Comparison of ENCODE assay signal across 9 cellular contexts in the genomic region with DNA sequence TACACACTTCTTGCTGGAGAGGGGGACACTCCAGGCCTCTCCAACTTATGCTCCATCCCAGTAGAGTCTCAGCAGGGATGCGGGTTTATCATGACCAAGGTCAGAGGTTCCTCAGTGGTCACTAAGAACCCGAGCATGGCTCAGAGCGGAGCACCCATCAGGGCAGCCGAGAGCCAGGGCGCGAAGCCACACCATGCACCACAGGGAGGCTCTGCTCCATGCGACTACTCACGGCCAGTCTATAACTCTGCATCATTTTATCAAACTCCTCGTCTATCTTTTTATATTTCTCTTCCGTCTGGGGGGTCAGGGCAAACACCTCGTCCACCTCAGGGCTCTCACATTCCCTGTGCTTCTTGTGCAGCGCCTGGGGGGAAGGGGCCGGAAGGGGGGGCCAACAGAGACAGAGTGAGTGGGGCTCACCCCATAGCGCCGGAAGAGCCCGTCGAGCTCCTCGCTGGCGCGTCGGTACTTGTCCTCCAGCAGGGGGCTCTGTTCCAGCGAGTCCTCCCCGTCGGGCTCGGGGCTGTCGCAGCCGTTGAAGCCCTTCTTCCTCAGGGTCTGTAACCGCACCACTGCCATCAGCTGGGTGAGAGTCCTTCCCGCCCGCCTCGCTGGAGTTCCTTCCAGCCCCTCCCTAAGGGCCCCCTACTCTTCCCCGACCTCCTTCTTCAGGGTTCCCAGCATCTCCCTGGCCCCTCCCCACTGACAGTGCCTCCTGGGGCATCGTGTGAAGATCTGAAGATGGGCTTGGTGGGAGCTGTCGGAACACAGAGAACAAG. TPM values are rescaled to one million over a fixed set of nuclear protein-coding genes. Genes with fewer than 3 reads are reported as not detected.
A peak's percentile ranks its signal among the peaks of the same experiment; 100 is the strongest.
DNase-seq lines count a peak whose midpoint lies in the region; ATAC-seq, FAIRE-seq and TF ChIP-seq lines count a peak whose summit lies in the region.
"Had no signal": no experiment of that assay in that cellular context is flagged by ENCODE, and none has a peak within 500 bp of the region (broad histone marks: within the 10 kb centered on the region; RNA-seq: fewer than 3 reads in every experiment).

No MANE protein-coding gene starts in this region.

- ATAC-seq in naive B cell (ENCODE audit: low read depth in 2 of 2) (peak; percentile 88), HG03469 (IDR thresholded peaks at IDR 0.05; ENCODE audit: unreplicated experiment) (no peak)

- TF ChIP-seq POLR2A in GM12892 (IDR thresholded peaks at IDR 0.05; ENCODE audit: low read depth, low read length), result no peak

- peak overlapping the region; percentile 53 for H3K27ac Mint-ChIP-seq in activated CD4-positive, alpha-beta memory T cell treated with anti-CD3 and anti-CD28 coated beads, Interleukin-2, amount 10 ng/mL, durations not matched to agents 7 days and 5 days
- H3K27ac Mint-ChIP-seq in naive B cell, result peak overlapping the region; percentile 93 to 99 (median 97)

- no peaks in the 10 kb centered on the region for H3K27me3 Mint-ChIP-seq in activated CD4-positive, alpha-beta memory T cell treated with anti-CD3 and anti-CD28 coated beads, Interleukin-2, amount 10 ng/mL, durations not matched to agents 7 days and 5 days
- no peaks in the 10 kb centered on the region for H3K27me3 Mint-ChIP-seq in naive B cell

- no peak overlapping the region for H3K4me3 Mint-ChIP-seq in activated CD4-positive, alpha-beta memory T cell treated with anti-CD3 and anti-CD28 coated beads, Interleukin-2, amount 10 ng/mL, durations not matched to agents 7 days and 5 days
- H3K4me3 Mint-ChIP-seq in naive B cell, result peak overlapping the region in 6 of 8 donors; percentile 1 to 72 (median 56)

- peaks cover 82% of the 10 kb centered on the region; the same call in 1 of the 2 replicates for H3K36me3 ChIP-seq in Loucy (ENCODE audit: insufficient read depth, low read length)

- DNase-seq in GM12892 (ENCODE audit: insufficient read length), result peak; percentile 95
- DNase-seq in activated CD4-positive, alpha-beta memory T cell treated with anti-CD3 and anti-CD28 coated beads, Interleukin-2, amount 10 ng/mL, durations not matched to agents 7 days and 5 days, result peak; percentile 74
- peak; percentile 84 for DNase-seq in effector CD4-positive, alpha-beta T cell
- peak; percentile 78 for DNase-seq in naive B cell
- DNase-seq in stimulated activated naive CD4-positive, alpha-beta T cell treated with Interleukin-2 at 50 U/mL for 16 hours (lab: John Stamatoyannopoulos, UW), result peak; percentile 66
- DNase-seq in KG1 (lab: John Stamatoyannopoulos, UW), result no peak

- no peak overlapping the region for H3K9ac ChIP-seq in Loucy (ENCODE audit: low read depth, low read length, poor library complexity, severe bottlenecking)

- H3K27me3 ChIP-seq in Loucy (ENCODE audit: insufficient read depth, low read length, poor library complexity, severe bottlenecking), result no peaks in the 10 kb centered on the region

- H3K79me2 ChIP-seq in Loucy (ENCODE audit: insufficient read depth, low read length), result peaks cover 22% of the 10 kb centered on the region; the same call in 1 of the 2 replicates

- H3K9me3 Mint-ChIP-seq in activated CD4-positive, alpha-beta memory T cell treated with anti-CD3 and anti-CD28 coated beads, Interleukin-2, amount 10 ng/mL, durations not matched to agents 7 days and 5 days, result no peaks in the 10 kb centered on the region
- no peaks in the 10 kb centered on the region for H3K9me3 Mint-ChIP-seq in naive B cell

- peaks cover 63% of the 10 kb centered on the region for H3K36me3 Mint-ChIP-seq in activated CD4-positive, alpha-beta memory T cell treated with anti-CD3 and anti-CD28 coated beads, Interleukin-2, amount 10 ng/mL, durations not matched to agents 7 days and 5 days (ENCODE audit: low read depth)
- peaks cover 23 to 35% of the 10 kb centered on the region in 2 donors for H3K36me3 Mint-ChIP-seq in naive B cell

- H3K4me3 ChIP-seq in Loucy (ENCODE audit: low read length, poor library complexity, severe bottlenecking), result no peak overlapping the region

- CTCF ChIA-PET in activated CD4-positive, alpha-beta memory T cell treated with anti-CD3 and anti-CD28 coated beads, Interleukin-2, amount 10 ng/mL, durations not matched to agents 7 days and 5 days (lab: Charles Lee), result interaction anchor here (0.6 to 3.8 kb wide), 45 partner anchors 10 to 1486 kb away, joined by 3 to 48 read pairs (median 4); partner anchors contain the start of genes IQGAP3, MEF2D, MRPL24 and NAXE

- H3K4me1 ChIP-seq in Loucy (ENCODE audit: insufficient read depth, low read length, poor library complexity, severe bottlenecking), result no peaks in the 10 kb centered on the region

- peaks cover 51% of the 10 kb centered on the region for H3K4me1 Mint-ChIP-seq in activated CD4-positive, alpha-beta memory T cell treated with anti-CD3 and anti-CD28 coated beads, Interleukin-2, amount 10 ng/mL, durations not matched to agents 7 days and 5 days
- H3K4me1 Mint-ChIP-seq in naive B cell, result peaks cover 33 to 62% (median 48%) of the 10 kb centered on the region in 3 donors

- peaks cover 16% of the 10 kb centered on the region for H4K20me1 ChIP-seq in Loucy (ENCODE audit: insufficient read depth, low read length, poor library complexity, severe bottlenecking)

- TF ChIP-seq CTCF in Loucy (conservative IDR thresholded peaks at IDR 0.05; ENCODE audit: low read length), result peak; percentile 64

- POLR2A ChIA-PET in activated CD4-positive, alpha-beta memory T cell treated with anti-CD3 and anti-CD28 coated beads, Interleukin-2, amount 10 ng/mL, durations not matched to agents 7 days and 5 days (lab: Charles Lee), result interaction anchor here (0.6 to 13.8 kb wide), 13 partner anchors 8 to 120 kb away, joined by 3 to 286 read pairs (median 6); partner anchors contain the start of genes MEF2D and NAXE

- H3K9me3 ChIP-seq in Loucy (ENCODE audit: insufficient read depth, low read depth, low read length), result no peaks in the 10 kb centered on the region

- H2AFZ ChIP-seq in Loucy (ENCODE audit: low read length), result no peak overlapping the region

- H3F3A ChIP-seq in Loucy (ENCODE audit: low read depth), result no peaks in the 10 kb centered on the region

- no peak overlapping the region for H3K4me2 ChIP-seq in Loucy (ENCODE audit: low read depth, low read length, poor library complexity, severe bottlenecking)

- H3K9me2 ChIP-seq in Loucy (replicated peaks; ENCODE audit: low read depth, low read length), result no peaks in the 10 kb centered on the region

- FAIRE-seq in GM12892 (lab: Jason Lieb, UNC), result peak; percentile 88
- FAIRE-seq: TTC549 had no signal

RNA-seq across cellular contexts. Expression of gene MEF2D, which starts 20.0 kb away (rescaled TPM):
- 14.6 TPM for polyA plus RNA-seq in GM12892 (2012; ENCODE audit: missing spikeins)
- total RNA-seq in activated CD4-positive, alpha-beta memory T cell treated with anti-CD3 and anti-CD28 coated beads, Interleukin-2, amount 10 ng/mL, durations not matched to agents 7 days and 5 days, result 10 to 100 TPM; 49.5 to 52.1 TPM
- polyA plus RNA-seq in naive B cell (ENCODE audit: low read depth in 6 of 6), result 10 to 100 TPM in 3 of 6 donors, 1 to 10 TPM in 3; 6.9 to 15.8 (median 9.1) TPM
